20 cellular contexts compared by ENCODE assay signal in genomic region chr1:164515221-164515620, GRCh38.
"Had no signal": no experiment of that assay in that cellular context is flagged by ENCODE, and none has a peak within 500 bp of the region (broad histone marks: within the 10 kb centered on the region; RNA-seq: fewer than 3 reads in every experiment).

No MANE protein-coding gene starts in this region.

- H3K9me3 ChIP-seq: sigmoid colon, SK-N-SH, tibial nerve had no signal

- H3K4me1 ChIP-seq: sigmoid colon, tibial nerve had no signal

- H3K4me3 ChIP-seq: coronary artery, hepatocyte, sigmoid colon, tibial nerve had no signal

- H3K27ac ChIP-seq: coronary artery, hepatocyte, sigmoid colon, tibial nerve, VCaP had no signal

- H3K36me3 ChIP-seq: sigmoid colon, tibial nerve had no signal

- H3K27me3 ChIP-seq: hepatocyte, sigmoid colon, tibial nerve had no signal

- ATAC-seq: activated naive CD4-positive, alpha-beta T cell treated with anti-CD3 and anti-CD28 coated beads, Interleukin-2, amount 50 U/mL, for 72 hours; activated T-cell treated with anti-CD3 and anti-CD28 coated beads, Interleukin-2, amount 50 U/mL, for 72 hours; naive thymus-derived CD8-positive, alpha-beta T cell had no signal

- DNase-seq: activated CD4-positive, alpha-beta T cell treated with anti-CD3 and anti-CD28 coated beads for 4 hours; activated CD4-positive, alpha-beta T cell treated with anti-CD3 and anti-CD28 coated beads, Interleukin-2, amount 50 U/mL, for 4 hours; activated naive CD4-positive, alpha-beta T cell; activated T-cell treated with anti-CD3 and anti-CD28 coated beads for 4 hours; activated T-cell treated with anti-CD3 and anti-CD28 coated beads, Interleukin-2, amount 50 U/mL, for 72 hours; cerebellar nuclear complex; islet precursor cell; naive thymus-derived CD8-positive, alpha-beta T cell; sigmoid colon; SK-N-SH; stimulated activated CD4-positive, alpha-beta T cell treated with anti-CD3 and anti-CD28 coated beads, Interleukin-15, amount 100 ng/mL, for 24 hours; stimulated activated CD4-positive, alpha-beta T cell treated with anti-CD3 and anti-CD28 coated beads, Interleukin-2, amount 100 ng/mL, for 24 hours; stimulated activated naive CD4-positive, alpha-beta T cell; SW 1271; T-helper 9 cell had no signal
